1 cellular context compared by ENCODE assay signal in the genomic region with DNA sequence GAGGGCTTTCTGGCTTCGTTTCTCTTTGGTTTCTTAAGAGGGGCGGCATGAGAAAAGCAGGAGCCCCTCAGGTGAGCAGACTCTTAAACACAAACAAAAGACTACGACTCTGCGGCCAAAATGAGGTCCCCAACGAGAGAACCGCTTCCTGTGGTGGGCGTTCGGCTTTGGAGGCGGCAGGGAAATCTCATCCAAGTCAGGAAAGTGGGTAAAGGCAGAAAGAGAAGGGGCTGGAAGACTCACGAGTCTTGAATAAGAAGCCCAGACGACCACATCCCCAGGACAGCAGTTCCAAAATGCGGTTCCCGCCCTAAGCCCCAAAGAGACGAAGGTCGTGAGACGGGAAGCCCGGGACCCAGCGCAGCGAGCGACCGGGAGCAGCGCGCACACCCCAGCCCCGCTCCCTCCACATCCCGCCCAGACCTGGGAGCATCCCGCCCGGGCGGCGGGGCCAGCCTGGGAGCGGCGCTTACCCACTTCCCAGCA.
TF ChIP-seq lines count a peak whose summit lies in the region.

No MANE protein-coding gene starts in this region.

TF ChIP-seq in GM12878, 131 proteins besides CTCF, POLR2A, EP300 and RAD21 (continued from another document):
- TF ChIP-seq, protein P1, sequence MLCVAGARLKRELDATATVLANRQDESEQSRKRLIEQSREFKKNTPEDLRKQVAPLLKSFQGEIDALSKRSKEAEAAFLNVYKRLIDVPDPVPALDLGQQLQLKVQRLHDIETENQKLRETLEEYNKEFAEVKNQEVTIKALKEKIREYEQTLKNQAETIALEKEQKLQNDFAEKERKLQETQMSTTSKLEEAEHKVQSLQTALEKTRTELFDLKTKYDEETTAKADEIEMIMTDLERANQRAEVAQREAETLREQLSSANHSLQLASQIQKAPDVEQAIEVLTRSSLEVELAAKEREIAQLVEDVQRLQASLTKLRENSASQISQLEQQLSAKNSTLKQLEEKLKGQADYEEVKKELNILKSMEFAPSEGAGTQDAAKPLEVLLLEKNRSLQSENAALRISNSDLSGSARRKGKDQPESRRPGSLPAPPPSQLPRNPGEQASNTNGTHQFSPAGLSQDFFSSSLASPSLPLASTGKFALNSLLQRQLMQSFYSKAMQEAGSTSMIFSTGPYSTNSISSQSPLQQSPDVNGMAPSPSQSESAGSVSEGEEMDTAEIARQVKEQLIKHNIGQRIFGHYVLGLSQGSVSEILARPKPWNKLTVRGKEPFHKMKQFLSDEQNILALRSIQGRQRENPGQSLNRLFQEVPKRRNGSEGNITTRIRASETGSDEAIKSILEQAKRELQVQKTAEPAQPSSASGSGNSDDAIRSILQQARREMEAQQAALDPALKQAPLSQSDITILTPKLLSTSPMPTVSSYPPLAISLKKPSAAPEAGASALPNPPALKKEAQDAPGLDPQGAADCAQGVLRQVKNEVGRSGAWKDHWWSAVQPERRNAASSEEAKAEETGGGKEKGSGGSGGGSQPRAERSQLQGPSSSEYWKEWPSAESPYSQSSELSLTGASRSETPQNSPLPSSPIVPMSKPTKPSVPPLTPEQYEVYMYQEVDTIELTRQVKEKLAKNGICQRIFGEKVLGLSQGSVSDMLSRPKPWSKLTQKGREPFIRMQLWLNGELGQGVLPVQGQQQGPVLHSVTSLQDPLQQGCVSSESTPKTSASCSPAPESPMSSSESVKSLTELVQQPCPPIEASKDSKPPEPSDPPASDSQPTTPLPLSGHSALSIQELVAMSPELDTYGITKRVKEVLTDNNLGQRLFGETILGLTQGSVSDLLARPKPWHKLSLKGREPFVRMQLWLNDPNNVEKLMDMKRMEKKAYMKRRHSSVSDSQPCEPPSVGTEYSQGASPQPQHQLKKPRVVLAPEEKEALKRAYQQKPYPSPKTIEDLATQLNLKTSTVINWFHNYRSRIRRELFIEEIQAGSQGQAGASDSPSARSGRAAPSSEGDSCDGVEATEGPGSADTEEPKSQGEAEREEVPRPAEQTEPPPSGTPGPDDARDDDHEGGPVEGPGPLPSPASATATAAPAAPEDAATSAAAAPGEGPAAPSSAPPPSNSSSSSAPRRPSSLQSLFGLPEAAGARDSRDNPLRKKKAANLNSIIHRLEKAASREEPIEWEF (IDR thresholded peaks at IDR 0.05; ENCODE audit: insufficient replicate concordance, low read depth, low read length): no peak
- TF ChIP-seq NFYA (IDR thresholded peaks at IDR 0.05; ENCODE audit: borderline replicate concordance, low read depth, low read length) (no peak), SREBF1 (IDR thresholded peaks at IDR 0.05; ENCODE audit: low read length) (no peak), SP1 (IDR thresholded peaks at IDR 0.05; ENCODE audit: low read depth, low read length) (no peak), BACH1 (IDR thresholded peaks at IDR 0.05; ENCODE audit: borderline replicate concordance) (no peak), SMC3 (IDR thresholded peaks at IDR 0.05; ENCODE audit: borderline replicate concordance, low read length) (no peak), DPF2 (IDR thresholded peaks at IDR 0.05) (peak; percentile 32; the same call in 1 of the 2 replicates), ZNF274 (IDR thresholded peaks at IDR 0.05; ENCODE audit: insufficient read depth, insufficient read length) (no peak), HDGF (IDR thresholded peaks at IDR 0.05) (no peak)
- TF ChIP-seq, protein P2, sequence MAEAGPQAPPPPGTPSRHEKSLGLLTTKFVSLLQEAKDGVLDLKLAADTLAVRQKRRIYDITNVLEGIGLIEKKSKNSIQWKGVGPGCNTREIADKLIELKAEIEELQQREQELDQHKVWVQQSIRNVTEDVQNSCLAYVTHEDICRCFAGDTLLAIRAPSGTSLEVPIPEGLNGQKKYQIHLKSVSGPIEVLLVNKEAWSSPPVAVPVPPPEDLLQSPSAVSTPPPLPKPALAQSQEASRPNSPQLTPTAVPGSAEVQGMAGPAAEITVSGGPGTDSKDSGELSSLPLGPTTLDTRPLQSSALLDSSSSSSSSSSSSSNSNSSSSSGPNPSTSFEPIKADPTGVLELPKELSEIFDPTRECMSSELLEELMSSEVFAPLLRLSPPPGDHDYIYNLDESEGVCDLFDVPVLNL (IDR thresholded peaks at IDR 0.05; ENCODE audit: low read depth, low read length): 0 out of 2 replicates have a peak, but pooled peaks have one; percentile 20
- TF ChIP-seq, protein P3, sequence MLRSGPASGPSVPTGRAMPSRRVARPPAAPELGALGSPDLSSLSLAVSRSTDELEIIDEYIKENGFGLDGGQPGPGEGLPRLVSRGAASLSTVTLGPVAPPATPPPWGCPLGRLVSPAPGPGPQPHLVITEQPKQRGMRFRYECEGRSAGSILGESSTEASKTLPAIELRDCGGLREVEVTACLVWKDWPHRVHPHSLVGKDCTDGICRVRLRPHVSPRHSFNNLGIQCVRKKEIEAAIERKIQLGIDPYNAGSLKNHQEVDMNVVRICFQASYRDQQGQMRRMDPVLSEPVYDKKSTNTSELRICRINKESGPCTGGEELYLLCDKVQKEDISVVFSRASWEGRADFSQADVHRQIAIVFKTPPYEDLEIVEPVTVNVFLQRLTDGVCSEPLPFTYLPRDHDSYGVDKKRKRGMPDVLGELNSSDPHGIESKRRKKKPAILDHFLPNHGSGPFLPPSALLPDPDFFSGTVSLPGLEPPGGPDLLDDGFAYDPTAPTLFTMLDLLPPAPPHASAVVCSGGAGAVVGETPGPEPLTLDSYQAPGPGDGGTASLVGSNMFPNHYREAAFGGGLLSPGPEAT (IDR thresholded peaks at IDR 0.05; ENCODE audit: low read depth): no peak; the same call in 1 of the 2 replicates
- TF ChIP-seq, protein P4, sequence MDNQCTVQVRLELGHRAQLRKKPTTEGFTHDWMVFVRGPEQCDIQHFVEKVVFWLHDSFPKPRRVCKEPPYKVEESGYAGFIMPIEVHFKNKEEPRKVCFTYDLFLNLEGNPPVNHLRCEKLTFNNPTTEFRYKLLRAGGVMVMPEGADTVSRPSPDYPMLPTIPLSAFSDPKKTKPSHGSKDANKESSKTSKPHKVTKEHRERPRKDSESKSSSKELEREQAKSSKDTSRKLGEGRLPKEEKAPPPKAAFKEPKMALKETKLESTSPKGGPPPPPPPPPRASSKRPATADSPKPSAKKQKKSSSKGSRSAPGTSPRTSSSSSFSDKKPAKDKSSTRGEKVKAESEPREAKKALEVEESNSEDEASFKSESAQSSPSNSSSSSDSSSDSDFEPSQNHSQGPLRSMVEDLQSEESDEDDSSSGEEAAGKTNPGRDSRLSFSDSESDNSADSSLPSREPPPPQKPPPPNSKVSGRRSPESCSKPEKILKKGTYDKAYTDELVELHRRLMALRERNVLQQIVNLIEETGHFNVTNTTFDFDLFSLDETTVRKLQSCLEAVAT (IDR thresholded peaks at IDR 0.05): no peak; the same call in none of the 2 replicates
- TF ChIP-seq, protein P5, sequence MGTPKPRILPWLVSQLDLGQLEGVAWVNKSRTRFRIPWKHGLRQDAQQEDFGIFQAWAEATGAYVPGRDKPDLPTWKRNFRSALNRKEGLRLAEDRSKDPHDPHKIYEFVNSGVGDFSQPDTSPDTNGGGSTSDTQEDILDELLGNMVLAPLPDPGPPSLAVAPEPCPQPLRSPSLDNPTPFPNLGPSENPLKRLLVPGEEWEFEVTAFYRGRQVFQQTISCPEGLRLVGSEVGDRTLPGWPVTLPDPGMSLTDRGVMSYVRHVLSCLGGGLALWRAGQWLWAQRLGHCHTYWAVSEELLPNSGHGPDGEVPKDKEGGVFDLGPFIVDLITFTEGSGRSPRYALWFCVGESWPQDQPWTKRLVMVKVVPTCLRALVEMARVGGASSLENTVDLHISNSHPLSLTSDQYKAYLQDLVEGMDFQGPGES (IDR thresholded peaks at IDR 0.05): no peak
- TF ChIP-seq, protein P6, sequence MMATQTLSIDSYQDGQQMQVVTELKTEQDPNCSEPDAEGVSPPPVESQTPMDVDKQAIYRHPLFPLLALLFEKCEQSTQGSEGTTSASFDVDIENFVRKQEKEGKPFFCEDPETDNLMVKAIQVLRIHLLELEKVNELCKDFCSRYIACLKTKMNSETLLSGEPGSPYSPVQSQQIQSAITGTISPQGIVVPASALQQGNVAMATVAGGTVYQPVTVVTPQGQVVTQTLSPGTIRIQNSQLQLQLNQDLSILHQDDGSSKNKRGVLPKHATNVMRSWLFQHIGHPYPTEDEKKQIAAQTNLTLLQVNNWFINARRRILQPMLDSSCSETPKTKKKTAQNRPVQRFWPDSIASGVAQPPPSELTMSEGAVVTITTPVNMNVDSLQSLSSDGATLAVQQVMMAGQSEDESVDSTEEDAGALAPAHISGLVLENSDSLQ (IDR thresholded peaks at IDR 0.05): no peak
- TF ChIP-seq, protein P7, sequence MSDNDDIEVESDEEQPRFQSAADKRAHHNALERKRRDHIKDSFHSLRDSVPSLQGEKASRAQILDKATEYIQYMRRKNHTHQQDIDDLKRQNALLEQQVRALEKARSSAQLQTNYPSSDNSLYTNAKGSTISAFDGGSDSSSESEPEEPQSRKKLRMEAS (IDR thresholded peaks at IDR 0.05; ENCODE audit: low read depth, low read length): 0 out of 2 replicates have a peak, but pooled peaks have one; percentile 10
